In genomic region chr2:38719706-38720105, GRCh38 we compare ENCODE assay signal across 16 cellular contexts.
"Had no signal": no experiment of that assay in that cellular context is flagged by ENCODE, and none has a peak within 500 bp of the region (broad histone marks: within the 10 kb centered on the region; RNA-seq: fewer than 3 reads in every experiment).

No MANE protein-coding gene starts in this region.

- H3K36me3 ChIP-seq: neutrophil, right lobe of liver had no signal

- H3K27ac ChIP-seq: neutrophil had no signal

- H3K4me3 ChIP-seq: lung, right lobe of liver, spleen had no signal

- DNase-seq: activated CD4-positive, alpha-beta T cell treated with anti-CD3 and anti-CD28 coated beads, Interleukin-2, amount 50 U/mL, for 48 hours; activated CD4-positive, CD25-positive, alpha-beta regulatory T cell treated with anti-CD3 and anti-CD28 coated beads, Interleukin-2, amount 50 U/mL, for 72 hours; activated CD8-positive, alpha-beta memory T cell treated with anti-CD3 and anti-CD28 coated beads, Interleukin-2, amount 50 U/mL, for 4 hours; activated naive CD4-positive, alpha-beta T cell; activated T-cell treated with anti-CD3 and anti-CD28 coated beads, Interleukin-2, amount 50 U/mL, for 72 hours; foreskin melanocyte; kidney; naive thymus-derived CD4-positive, alpha-beta T cell; right lobe of liver; spleen; stimulated activated CD4-positive, alpha-beta T cell treated with anti-CD3 and anti-CD28 coated beads, Interleukin-2, amount 100 ng/mL, for 24 hours; stimulated activated naive B cell treated with anti-CD40 and anti-IgM and Interleukin-4, amounts not matched to agents 10 μg/mL and 1 μg/mL and 100 μg/mL, for 72 hours; substantia nigra; T-helper 2 cell had no signal

- H3K9me3 ChIP-seq: neutrophil, right lobe of liver had no signal

- ATAC-seq: activated T-cell treated with anti-CD3 and anti-CD28 coated beads, Interleukin-2, amount 50 U/mL, for 72 hours; naive thymus-derived CD4-positive, alpha-beta T cell; stimulated activated naive B cell treated with anti-CD40 and anti-IgM and Interleukin-4, amounts not matched to agents 10 μg/mL and 1 μg/mL and 100 μg/mL, for 72 hours had no signal

- H3K27me3 ChIP-seq: neutrophil, right lobe of liver, spleen had no signal
